In genomic region chr16:4846901-4847773, GRCh38 we compare ENCODE assay signal across 8 cellular contexts. TPM values are rescaled to one million over a fixed set of nuclear protein-coding genes. Genes with fewer than 3 reads are reported as not detected.
A peak's percentile ranks its signal among the peaks of the same experiment; 100 is the strongest.
DNase-seq lines count a peak whose midpoint lies in the region; ATAC-seq and TF ChIP-seq lines count a peak whose summit lies in the region.

GLYR1 (minus strand) TSS chr16:4847288; CDS start chr16:4847265, 23 bp downstream.
UBN1 (plus strand) TSS chr16:4847481; CDS start chr16:4852918, 5,437 bp downstream.

- H3K4me3 ChIP-seq in BJ (ENCODE audit: low read depth, low read length): peak within 1 kb of the TSS; percentile 97

- POLR2A ChIA-PET in BJ (lab: Charles Lee): interaction anchor here (0.6 to 1.0 kb wide), 3 partner anchors 13 to 109 kb away, joined by 3 to 6 read pairs (median 6); no protein-coding TSS in a partner anchor
- POLR2A ChIA-PET in activated CD4-positive, alpha-beta T cell treated with anti-CD3 and anti-CD28 coated beads, Interleukin-2, amount 10 ng/mL, durations not matched to agents 7 days and 5 days (lab: Charles Lee): no interaction called here

- CTCF ChIA-PET in BJ (lab: Yijun Ruan, JAX): interaction anchor here (1.3 kb wide), 1 partner anchor 109 kb away, joined by 4 read pairs; no protein-coding TSS in a partner anchor
- CTCF ChIA-PET in activated CD4-positive, alpha-beta T cell treated with anti-CD3 and anti-CD28 coated beads, Interleukin-2, amount 10 ng/mL, durations not matched to agents 7 days and 5 days (lab: Charles Lee): interaction anchor here (1.1 kb wide), 1 partner anchor 21 kb away, joined by 4 read pairs; no protein-coding TSS in a partner anchor

- ATAC-seq in GM19324 (IDR thresholded peaks at IDR 0.05; ENCODE audit: low FRiP score, unreplicated experiment): peak; percentile 92
- peak; percentile 61 for ATAC-seq in HG03469 (IDR thresholded peaks at IDR 0.05; ENCODE audit: unreplicated experiment)

- peaks cover 57% of the 10 kb centered on the region for H3K4me1 Mint-ChIP-seq in activated CD4-positive, alpha-beta T cell treated with anti-CD3 and anti-CD28 coated beads, Interleukin-2, amount 10 ng/mL, durations not matched to agents 7 days and 5 days

- H3K27me3 Mint-ChIP-seq in activated CD4-positive, alpha-beta T cell treated with anti-CD3 and anti-CD28 coated beads, Interleukin-2, amount 10 ng/mL, durations not matched to agents 7 days and 5 days: no peaks in the 10 kb centered on the region

- H3K36me3 Mint-ChIP-seq in activated CD4-positive, alpha-beta T cell treated with anti-CD3 and anti-CD28 coated beads, Interleukin-2, amount 10 ng/mL, durations not matched to agents 7 days and 5 days (ENCODE audit: low read depth): peaks cover 34% of the 10 kb centered on the region

- DNase-seq in BJ (ENCODE audit: low read depth) (peak; percentile 70), NCI-H526 treated with DMSO at 0.1 percent for 48 hours (lab: John Stamatoyannopoulos, UW) (peak; percentile 82), cortex of kidney (lab: John Stamatoyannopoulos, UW) (peak; percentile 75), left kidney (ENCODE audit: low read depth, low spot score) (peak; percentile 99)
- DNase-seq in activated CD4-positive, alpha-beta T cell treated with anti-CD3 and anti-CD28 coated beads, Interleukin-2, amount 10 ng/mL, durations not matched to agents 7 days and 5 days: peak; percentile 100
- DNase-seq in stimulated activated CD4-positive, alpha-beta T cell treated with anti-CD3 and anti-CD28 coated beads, Interleukin-2, amount 100 ng/mL, for 24 hours: peak; percentile 100

- H3K4me3 Mint-ChIP-seq in activated CD4-positive, alpha-beta T cell treated with anti-CD3 and anti-CD28 coated beads, Interleukin-2, amount 10 ng/mL, durations not matched to agents 7 days and 5 days: peak within 1 kb of the TSS; percentile 80

- H3K27me3 ChIP-seq in BJ (ENCODE audit: control insufficient read depth, insufficient read depth, low read length): no peaks in the 10 kb centered on the region

- H3K27ac Mint-ChIP-seq in activated CD4-positive, alpha-beta T cell treated with anti-CD3 and anti-CD28 coated beads, Interleukin-2, amount 10 ng/mL, durations not matched to agents 7 days and 5 days: peak within 1 kb of the TSS; percentile 91

- TF ChIP-seq CTCF in BJ (IDR thresholded peaks at IDR 0.05; ENCODE audit: insufficient read depth, low read depth, low read length): no peak

- H3K9me3 Mint-ChIP-seq in activated CD4-positive, alpha-beta T cell treated with anti-CD3 and anti-CD28 coated beads, Interleukin-2, amount 10 ng/mL, durations not matched to agents 7 days and 5 days: no peaks in the 10 kb centered on the region

- H3K36me3 ChIP-seq in BJ (ENCODE audit: control insufficient read depth, insufficient read depth, low read length): peaks cover 3% of the 10 kb centered on the region

RNA-seq across cellular contexts. Expression of gene GLYR1, which starts in this region (rescaled TPM):
- 34.0 and 41.6 TPM in 2 replicates for polyA plus RNA-seq in BJ (2011; rRNA removed)
- polyA minus RNA-seq in BJ (2011; rRNA and poly(A)+ RNA removed): 21.7 and 24.9 TPM in 2 replicates
- total RNA-seq in activated CD4-positive, alpha-beta T cell treated with anti-CD3 and anti-CD28 coated beads, Interleukin-2, amount 10 ng/mL, durations not matched to agents 7 days and 5 days: 100 to 1,000 TPM; 101 to 104 TPM

RNA-seq across cellular contexts. Expression of gene UBN1, which starts in this region (rescaled TPM):
- 8.8 and 11.2 TPM in 2 replicates for polyA plus RNA-seq in BJ (2011; rRNA removed)
- 11.8 and 15.3 TPM in 2 replicates for polyA minus RNA-seq in BJ (2011; rRNA and poly(A)+ RNA removed)
- 10 to 100 TPM; 38.2 to 38.3 TPM for total RNA-seq in activated CD4-positive, alpha-beta T cell treated with anti-CD3 and anti-CD28 coated beads, Interleukin-2, amount 10 ng/mL, durations not matched to agents 7 days and 5 days

Comparison
In these comparisons a context has a peak if more than half of its experiments do, and no peak if none do; other contexts are left out.
1. Peak in every context shown above with its lines: DNase-seq, ATAC-seq and H3K4me3 ChIP-seq.